Comparison of ENCODE assay signal across 8 cellular contexts in genomic region chr13:20525601-20526544, GRCh38. TPM values are rescaled to one million over a fixed set of nuclear protein-coding genes. Genes with fewer than 3 reads are reported as not detected.
DNase-seq lines count a peak whose midpoint lies in the region; ATAC-seq and TF ChIP-seq lines count a peak whose summit lies in the region.

Gene CRYL1 (minus strand): TSS chr13:20525857. CDS start chr13:20525794, 63 bp downstream.

- no peaks in the 10 kb centered on the region for H4K20me1 ChIP-seq in PC-3 (ENCODE audit: low read length)

- H3K4me3 Mint-ChIP-seq in CD4-positive, alpha-beta T cell: peak within 1 kb of the TSS; percentile 97

- DNase-seq in CD4-positive, alpha-beta T cell: peak; percentile 53 to 79 (median 64)
- DNase-seq in HS-5 (ENCODE audit: low read depth) (peak; percentile 5), PC-3 (peak; percentile 83)
- peak; percentile 83 for DNase-seq in activated T-cell treated with anti-CD3 and anti-CD28 coated beads, Interleukin-2, amount 50 U/mL, for 1 hour
- peak; percentile 76 for DNase-seq in stimulated activated CD8-positive, alpha-beta memory T cell treated with anti-CD3 and anti-CD28 coated beads, Interleukin-4, amount 100 ng/mL, for 48 hours

- H3K9me2 ChIP-seq in PC-3 (replicated peaks; ENCODE audit: low read length): no peaks in the 10 kb centered on the region

- H3K9me3 Mint-ChIP-seq in CD4-positive, alpha-beta T cell: no peaks in the 10 kb centered on the region

- intact Hi-C loops in CD4-positive, alpha-beta T cell (cut with DNase I, micrococcal nuclease): loop anchor here (2.0 to 10.0 kb wide), 5 partner anchors 39 to 249 kb away; partner anchors contain the start of genes EEF1AKMT1 (in 2 of the 2), IFT88 (in 1 of the 2) and IL17D (in 1 of the 2)
- intact Hi-C loops in PC-3 (cut with micrococcal nuclease): loop anchor here (1.0 kb wide), 1 partner anchor 41 kb away; the partner anchor contains the start of gene IFT88

- peaks cover 18% of the 10 kb centered on the region for H3K79me2 ChIP-seq in PC-3 (ENCODE audit: low read length)

- peak; percentile 86 for ATAC-seq in CD4-positive, alpha-beta T cell (ENCODE audit: poor library complexity)
- ATAC-seq in GM19455 (IDR thresholded peaks at IDR 0.05; ENCODE audit: unreplicated experiment): peak; percentile 77
- peak; percentile 91 for ATAC-seq in PC-3

- no peaks in the 10 kb centered on the region for H3F3A ChIP-seq in PC-3 (ENCODE audit: low read length, unreplicated experiment)

- peak within 1 kb of the TSS; percentile 86 for H3K9ac ChIP-seq in PC-3 (ENCODE audit: low read length)
- H3K9ac ChIP-seq in mucosa of stomach (ENCODE audit: low read length): peak within 1 kb of the TSS; percentile 68

- H3K4me1 ChIP-seq in PC-3 (ENCODE audit: insufficient read depth, low read length) (peaks cover 13% of the 10 kb centered on the region), esophagus (ENCODE audit: control insufficient read depth in 2 of 2, insufficient read depth in 2 of 2, low read length in 1 of 2) (peaks cover 0 to 3% of the 10 kb centered on the region in 2 donors), mucosa of stomach (ENCODE audit: control insufficient read depth, insufficient read depth, low read length) (peaks cover 18% of the 10 kb centered on the region)

- 0% methylated on average over 89 of the region's 89 CpGs for WGBS in esophagus, 2 donors

- H2AFZ ChIP-seq in PC-3 (ENCODE audit: low read length): peak within 1 kb of the TSS; percentile 99

- BruUV-seq in PC-3 (replicated peaks; lab: Mats Ljungman, UMichigan): TSS peak; percentile 95

- peak within 1 kb of the TSS; percentile 59 for H3K27ac ChIP-seq in CD4-positive, alpha-beta T cell (ENCODE audit: low read depth, low read length)
- peak within 1 kb of the TSS; percentile 73 for H3K27ac ChIP-seq in PC-3 (ENCODE audit: low read length)
- H3K27ac ChIP-seq in esophagus (ENCODE audit: low read depth in 2 of 2, low read length in 1 of 2): peak within 1 kb of the TSS; percentile 88 to 92

- H3K4me1 Mint-ChIP-seq in CD4-positive, alpha-beta T cell (ENCODE audit: low read depth): peaks cover 28% of the 10 kb centered on the region

- H3K4me3 ChIP-seq in PC-3 (ENCODE audit: low read length) (peak within 1 kb of the TSS; percentile 94), esophagus (ENCODE audit: low read depth in 1 of 2, low read length in 2 of 2) (peak within 1 kb of the TSS; percentile 82 to 95), mucosa of stomach (ENCODE audit: low read length) (peak within 1 kb of the TSS; percentile 93)

- H3K36me3 Mint-ChIP-seq in CD4-positive, alpha-beta T cell (ENCODE audit: low read depth): no peaks in the 10 kb centered on the region

- peak within 1 kb of the TSS; percentile 94 for H3K27ac Mint-ChIP-seq in CD4-positive, alpha-beta T cell

- H3K36me3 ChIP-seq in PC-3 (ENCODE audit: low read depth, low read length): no peaks in the 10 kb centered on the region
- H3K36me3 ChIP-seq in esophagus (ENCODE audit: control insufficient read depth in 2 of 2, insufficient read depth in 2 of 2, low read length in 1 of 2): no peaks in the 10 kb centered on the region
- no peaks in the 10 kb centered on the region for H3K36me3 ChIP-seq in mucosa of stomach (ENCODE audit: control insufficient read depth, insufficient read depth, low read length)

- H3K9me3 ChIP-seq in CD4-positive, alpha-beta T cell (ENCODE audit: control insufficient read depth, low read length): no peaks in the 10 kb centered on the region
- H3K9me3 ChIP-seq in PC-3 (ENCODE audit: low read length): no peaks in the 10 kb centered on the region
- H3K9me3 ChIP-seq in esophagus (ENCODE audit: control insufficient read depth in 2 of 2, insufficient read depth in 1 of 2, low read depth in 1 of 2, low read length in 1 of 2): no peaks in the 10 kb centered on the region
- H3K9me3 ChIP-seq in mucosa of stomach (ENCODE audit: control insufficient read depth, low read length): no peaks in the 10 kb centered on the region

- POLR2A ChIA-PET in CD4-positive, alpha-beta T cell (lab: Charles Lee): interaction anchor here (0.5 to 2.2 kb wide), 10 partner anchors 17 to 377 kb away, joined by 3 to 15 read pairs (median 3); partner anchors contain the start of genes EEF1AKMT1 and XPO4
- POLR2A ChIA-PET in PC-3 (lab: Charles Lee; ENCODE audit: unreplicated experiment): interaction anchor here (0.6 kb wide), 2 partner anchors 100 to 405 kb away, joined by 4 to 31 read pairs; no protein-coding TSS in a partner anchor

- peak within 1 kb of the TSS; percentile 96 for H3K4me2 ChIP-seq in PC-3 (ENCODE audit: low read length)

- H3K27me3 ChIP-seq in CD4-positive, alpha-beta T cell (ENCODE audit: control insufficient read depth, insufficient read depth, low read length): no peaks in the 10 kb centered on the region
- no peaks in the 10 kb centered on the region for H3K27me3 ChIP-seq in PC-3 (ENCODE audit: low read length)
- no peaks in the 10 kb centered on the region for H3K27me3 ChIP-seq in esophagus (ENCODE audit: control insufficient read depth in 1 of 2, insufficient read depth in 2 of 2, low read length in 2 of 2)
- no peaks in the 10 kb centered on the region for H3K27me3 ChIP-seq in mucosa of stomach (ENCODE audit: control insufficient read depth, insufficient read depth, low read length)

- no peak for TF ChIP-seq CTCF in CD4-positive, alpha-beta T cell (IDR thresholded peaks at IDR 0.05)
- TF ChIP-seq CTCF in PC-3 (conservative IDR thresholded peaks at IDR 0.05; ENCODE audit: low read depth, low read length): no peak

- CTCF ChIA-PET in CD4-positive, alpha-beta T cell (lab: Charles Lee): interaction anchor here (0.9 kb wide), 1 partner anchor 41 kb away, joined by 3 read pairs; the partner anchor contains the start of gene IFT88
- CTCF ChIA-PET in PC-3 (lab: Charles Lee): interaction anchor here (0.6 kb wide), 2 partner anchors 20 to 333 kb away, joined by 5 to 8 read pairs; no protein-coding TSS in a partner anchor

- H3K27me3 Mint-ChIP-seq in CD4-positive, alpha-beta T cell: peaks cover 6% of the 10 kb centered on the region

RNA-seq across cellular contexts. Expression of gene CRYL1, which starts in this region (rescaled TPM):
- 1 to 10 TPM; 7.9 to 8.0 TPM for total RNA-seq in CD4-positive, alpha-beta T cell
- total RNA-seq in PC-3 (2014; rRNA removed): 13.6 and 20.8 TPM in 2 replicates
- 10 to 100 TPM; 12.6 to 21.6 TPM for polyA plus RNA-seq in esophagus

Comparison
In these comparisons a context has a peak if more than half of its experiments do, and no peak if none do; other contexts are left out.
1. Peak in every context shown above with its lines: DNase-seq, ATAC-seq, H3K4me3 ChIP-seq and H3K27ac ChIP-seq.
2. DNase-seq: peak in every context shown above with its lines; median percentile 83 in PC-3; 83 in activated T-cell treated with anti-CD3 and anti-CD28 coated beads, Interleukin-2, amount 50 U/mL, for 1 hour; 76 in stimulated activated CD8-positive, alpha-beta memory T cell treated with anti-CD3 and anti-CD28 coated beads, Interleukin-4, amount 100 ng/mL, for 48 hours; 64 in CD4-positive, alpha-beta T cell; 5 in HS-5.